1 cellular context compared by ENCODE assay signal in the genomic region with DNA sequence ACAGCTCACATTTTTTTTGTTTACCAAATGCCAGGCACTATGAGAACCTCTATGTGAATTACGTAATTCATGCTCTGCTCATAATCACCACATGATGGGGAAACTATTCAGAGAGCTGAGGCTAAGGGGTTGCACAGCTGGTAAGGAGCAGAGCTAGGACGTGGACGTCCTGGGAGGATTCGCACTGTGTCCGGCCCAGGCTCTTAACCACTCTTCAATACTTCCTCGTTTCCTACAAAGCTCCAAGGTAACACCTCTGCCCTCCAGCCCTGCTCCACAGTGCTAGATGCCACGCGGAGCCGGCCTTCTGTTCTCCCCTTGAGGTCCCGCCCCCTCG.
A peak's percentile ranks its signal among the peaks of the same experiment; 100 is the strongest.
TF ChIP-seq lines count a peak whose summit lies in the region.

No MANE protein-coding gene starts in this region.

TF ChIP-seq in HepG2, 621 proteins besides CTCF, POLR2A, EP300 and RAD21:
- TF ChIP-seq CSRNP2 (CRISPR knock-in tag; conservative IDR thresholded peaks at IDR 0.05; ENCODE audit: low read depth): no peak
- TF ChIP-seq CEBPB (IDR thresholded peaks at IDR 0.05; ENCODE audit: borderline replicate concordance, low read depth, low read length): 0 out of 2 replicates have a peak, but pooled peaks have one; percentile 41
